ENCODE assay signal across 8 cellular contexts in genomic region chr1:180168786-180169640, GRCh38. TPM values are rescaled to one million over a fixed set of nuclear protein-coding genes. Genes with fewer than 3 reads are reported as not detected.
DNase-seq lines count a peak whose midpoint lies in the region; ATAC-seq and TF ChIP-seq lines count a peak whose summit lies in the region.

No MANE protein-coding gene starts in this region.

- CTCF ChIA-PET in activated CD4-positive, alpha-beta memory T cell treated with anti-CD3 and anti-CD28 coated beads, Interleukin-2, amount 10 ng/mL, durations not matched to agents 7 days and 5 days (lab: Charles Lee) = interaction anchor here (0.7 to 6.7 kb wide), 16 partner anchors 10 to 677 kb away, joined by 3 to 51 read pairs (median 5); partner anchors contain the start of gene QSOX1

- peaks cover 6% of the 10 kb centered on the region; the same call in 1 of the 2 replicates for H4K20me1 ChIP-seq in GM23338 (replicated peaks; ENCODE audit: insufficient read depth)

- POLR2A ChIA-PET in activated CD4-positive, alpha-beta memory T cell treated with anti-CD3 and anti-CD28 coated beads, Interleukin-2, amount 10 ng/mL, durations not matched to agents 7 days and 5 days (lab: Charles Lee) = no interaction called here

- H3K27me3 ChIP-seq in GM23338 (ENCODE audit: insufficient read depth) = no peaks in the 10 kb centered on the region

- no peak overlapping the region for H3K4me2 ChIP-seq in GM23338

- H3K4me3 ChIP-seq in GM23338 = no peak overlapping the region

- no peaks in the 10 kb centered on the region for H3K27me3 Mint-ChIP-seq in GM23338 (ENCODE audit: insufficient read depth, low read depth, poor library complexity)
- H3K27me3 Mint-ChIP-seq in activated CD4-positive, alpha-beta memory T cell treated with anti-CD3 and anti-CD28 coated beads, Interleukin-2, amount 10 ng/mL, durations not matched to agents 7 days and 5 days = no peaks in the 10 kb centered on the region

- H3F3A ChIP-seq in GM23338 (replicated peaks; ENCODE audit: low read depth) = 0 out of 2 replicates have a peak, but pooled peaks cover 2% of the 10 kb centered on the region

- H3K36me3 Mint-ChIP-seq in GM23338 (ENCODE audit: low read depth) = peaks cover 7% of the 10 kb centered on the region; the same call in 1 of the 3 replicates
- no peaks in the 10 kb centered on the region for H3K36me3 Mint-ChIP-seq in activated CD4-positive, alpha-beta memory T cell treated with anti-CD3 and anti-CD28 coated beads, Interleukin-2, amount 10 ng/mL, durations not matched to agents 7 days and 5 days (ENCODE audit: low read depth)

- no peaks in the 10 kb centered on the region for H3K36me3 ChIP-seq in GM23338 (ENCODE audit: insufficient read depth)

- peak overlapping the region; percentile 88 for H3K27ac Mint-ChIP-seq in GM23338
- H3K27ac Mint-ChIP-seq in activated CD4-positive, alpha-beta memory T cell treated with anti-CD3 and anti-CD28 coated beads, Interleukin-2, amount 10 ng/mL, durations not matched to agents 7 days and 5 days = no peak overlapping the region

- peak; percentile 10 for DNase-seq in NCI-H2227 (lab: John Stamatoyannopoulos, UW; ENCODE audit: unreplicated experiment)
- DNase-seq in NCI-H2227 treated with DMSO at 0.1 percent for 48 hours (lab: John Stamatoyannopoulos, UW) = no peak
- peak; percentile 88 for DNase-seq in GM23338 (ENCODE audit: low spot score)
- peak; percentile 26 for DNase-seq in NCI-H1694 treated with DMSO at 0.1 percent for 48 hours (lab: John Stamatoyannopoulos, UW)
- DNase-seq in activated CD4-positive, alpha-beta memory T cell treated with anti-CD3 and anti-CD28 coated beads, Interleukin-2, amount 10 ng/mL, durations not matched to agents 7 days and 5 days = peak; percentile 46
- DNase-seq in cardiac septum (ENCODE audit: low spot score) = peak; percentile 77
- peak in 2 of 3 donors; percentile 15 to 26 for DNase-seq in stimulated activated CD4-positive, alpha-beta T cell treated with anti-CD3 and anti-CD28 coated beads, Interleukin-12 subunit alpha, Interleukin-12 subunit beta, amount 100 ng/mL, for 48 hours (ENCODE audit: low read depth in 2 of 3, low spot score in 1 of 3)
- DNase-seq in C1 segment of cervical spinal cord (lab: John Stamatoyannopoulos, UW) = no peak

- H3K4me3 Mint-ChIP-seq in GM23338 = no peak overlapping the region
- H3K4me3 Mint-ChIP-seq in activated CD4-positive, alpha-beta memory T cell treated with anti-CD3 and anti-CD28 coated beads, Interleukin-2, amount 10 ng/mL, durations not matched to agents 7 days and 5 days = no peak overlapping the region

- peaks cover 39% of the 10 kb centered on the region for H3K4me1 Mint-ChIP-seq in GM23338
- no peaks in the 10 kb centered on the region for H3K4me1 Mint-ChIP-seq in activated CD4-positive, alpha-beta memory T cell treated with anti-CD3 and anti-CD28 coated beads, Interleukin-2, amount 10 ng/mL, durations not matched to agents 7 days and 5 days

- no peak overlapping the region for H3K27ac ChIP-seq in GM23338 (ENCODE audit: low read depth)

- peaks cover 8% of the 10 kb centered on the region; the same call in 1 of the 2 replicates for H3K79me2 ChIP-seq in GM23338 (replicated peaks; ENCODE audit: insufficient read depth)

- TF ChIP-seq CTCF in GM23338 (conservative IDR thresholded peaks at IDR 0.05; ENCODE audit: low read depth in 2 of 2) = peak; percentile 70 to 85

- H3K9me3 Mint-ChIP-seq in GM23338 = no peaks in the 10 kb centered on the region
- H3K9me3 Mint-ChIP-seq in activated CD4-positive, alpha-beta memory T cell treated with anti-CD3 and anti-CD28 coated beads, Interleukin-2, amount 10 ng/mL, durations not matched to agents 7 days and 5 days = no peaks in the 10 kb centered on the region

- no peaks in the 10 kb centered on the region for H3K9me2 ChIP-seq in GM23338 (ENCODE audit: insufficient read depth)

- intact Hi-C loops in cardiac septum (cut with DNase I) = loop anchor here (5.0 kb wide), 1 partner anchor 52 kb away; no protein-coding TSS in a partner anchor

- peak; percentile 86 for ATAC-seq in GM23338

- H2AFZ ChIP-seq in GM23338 = no peak overlapping the region

- peaks cover 21% of the 10 kb centered on the region for H3K4me1 ChIP-seq in GM23338 (ENCODE audit: insufficient read depth)

TF ChIP-seq in GM23338, 12 proteins besides CTCF, POLR2A, EP300 and RAD21:
- TF ChIP-seq CREB1 (CRISPR knock-in tag; IDR thresholded peaks at IDR 0.05; ENCODE audit: low read depth) (no peak), NANOG (IDR thresholded peaks at IDR 0.05; ENCODE audit: borderline replicate concordance) (no peak), ETS1 (IDR thresholded peaks at IDR 0.05) (no peak), EZH2 (IDR thresholded peaks at IDR 0.05; ENCODE audit: low read depth, unreplicated experiment) (no peak), POLR2AphosphoS5 (IDR thresholded peaks at IDR 0.05; ENCODE audit: low read depth) (no peak)

RNA-seq across cellular contexts. Expression of gene QSOX1, which starts 14.3 kb away (rescaled TPM):
- total RNA-seq in GM23338 (2014; rRNA removed; shearing (Covaris generic)) = 107 and 119 TPM in 2 replicates
- 47.8 and 64.8 TPM in 2 replicates for polyA plus RNA-seq in GM23338 (2016; fragmentation: Nextera tagmentation; extraction: Ambion mirVana)
- total RNA-seq in activated CD4-positive, alpha-beta memory T cell treated with anti-CD3 and anti-CD28 coated beads, Interleukin-2, amount 10 ng/mL, durations not matched to agents 7 days and 5 days = 10 to 100 TPM; 28.9 to 35.1 TPM
- total RNA-seq in cardiac septum = 106 TPM

Comparison
In these comparisons a context has a peak if more than half of its experiments do, and no peak if none do; other contexts are left out.
1. DNase-seq: peak in NCI-H2227 (single experiment), GM23338 (single experiment), NCI-H1694 treated with DMSO at 0.1 percent for 48 hours (single experiment), activated CD4-positive, alpha-beta memory T cell treated with anti-CD3 and anti-CD28 coated beads, Interleukin-2, amount 10 ng/mL, durations not matched to agents 7 days and 5 days (single experiment), cardiac septum (single experiment) and stimulated activated CD4-positive, alpha-beta T cell treated with anti-CD3 and anti-CD28 coated beads, Interleukin-12 subunit alpha, Interleukin-12 subunit beta, amount 100 ng/mL, for 48 hours (2 of 3); none in NCI-H2227 treated with DMSO at 0.1 percent for 48 hours (single experiment) and C1 segment of cervical spinal cord (0 of 14).